In genomic region chr1:9720785-9721605, GRCh38 we compare ENCODE assay signal across 17 cellular contexts.
A peak's percentile ranks its signal among the peaks of the same experiment; 100 is the strongest.
DNase-seq lines count a peak whose midpoint lies in the region; ATAC-seq lines count a peak whose summit lies in the region.
"Had no signal": no experiment of that assay in that cellular context is flagged by ENCODE, and none has a peak within 500 bp of the region (broad histone marks: within the 10 kb centered on the region; RNA-seq: fewer than 3 reads in every experiment).

No MANE protein-coding gene starts in this region.

- H2BK15ac ChIP-seq in neuronal stem cell (ENCODE audit: low read length) = peak overlapping the region; percentile 93

- peak overlapping the region; percentile 60 for H3K23ac ChIP-seq in neuronal stem cell (ENCODE audit: low read depth, low read length, poor library complexity)

- no peak overlapping the region for H3K4me3 ChIP-seq in neuronal stem cell (ENCODE audit: low read length in 2 of 2)
- H3K4me3 ChIP-seq: ascending aorta, gastrocnemius medialis, lower lobe of right lung, thoracic aorta had no signal

- no peaks in the 10 kb centered on the region for H3K36me3 ChIP-seq in neuronal stem cell (replicated peaks in 1 of 2; ENCODE audit: control insufficient read depth in 2 of 2, insufficient read depth in 2 of 2, low read length in 2 of 2)
- H3K36me3 ChIP-seq: gastrocnemius medialis had no signal

- H3K27ac Mint-ChIP-seq in T-helper 2 cell treated with Interferon-gamma antibody and Interleukin-4, amounts not matched to agents 5 μg/mL and 100 μg/mL, for 36 hours = peak overlapping the region; percentile 36
- H3K27ac Mint-ChIP-seq in activated naive CD8-positive, alpha-beta T cell treated with anti-CD3 and anti-CD28 coated beads for 36 hours = peak overlapping the region; percentile 72
- H3K27ac Mint-ChIP-seq: activated T-helper 2 cell treated with anti-CD3 and anti-CD28 coated beads, Interferon-gamma antibody, Interleukin-2, Interleukin-4, amounts not matched to agents 10 μg/mL and 5 μg/mL and 100 μg/mL, durations not matched to agents 14 hours and 24 hours and 36 hours had no signal

- peaks cover 78% of the 10 kb centered on the region for H3K36me3 Mint-ChIP-seq in T-helper 2 cell treated with Interferon-gamma antibody and Interleukin-4, amounts not matched to agents 5 μg/mL and 100 μg/mL, for 36 hours (ENCODE audit: low read depth)
- peaks cover 74% of the 10 kb centered on the region for H3K36me3 Mint-ChIP-seq in activated naive CD8-positive, alpha-beta T cell treated with anti-CD3 and anti-CD28 coated beads for 36 hours

- no peak overlapping the region for H3K27ac ChIP-seq in neuronal stem cell (replicated peaks; ENCODE audit: low read length)
- H3K27ac ChIP-seq: ascending aorta, C4-2B, gastrocnemius medialis, lower lobe of right lung, thoracic aorta had no signal

- H3K4me2 ChIP-seq in neuronal stem cell (ENCODE audit: insufficient read depth, low read length, poor library complexity, severe bottlenecking) = no peak overlapping the region

- H3K27me3 Mint-ChIP-seq in T-helper 2 cell treated with Interferon-gamma antibody and Interleukin-4, amounts not matched to agents 5 μg/mL and 100 μg/mL, for 36 hours (ENCODE audit: low read depth) = no peaks in the 10 kb centered on the region
- H3K27me3 Mint-ChIP-seq in activated naive CD8-positive, alpha-beta T cell treated with anti-CD3 and anti-CD28 coated beads for 36 hours = peaks cover 6% of the 10 kb centered on the region

- H4K8ac ChIP-seq in neuronal stem cell (ENCODE audit: low read depth, low read length) = peak overlapping the region; percentile 95

- H2AK5ac ChIP-seq in neuronal stem cell (ENCODE audit: low read depth, low read length) = peak overlapping the region; percentile 95

- DNase-seq in T-helper 2 cell treated with Interferon-gamma antibody and Interleukin-4, amounts not matched to agents 5 μg/mL and 100 μg/mL, for 36 hours (ENCODE audit: low spot score) = no peak
- DNase-seq in T-helper 2 cell (no peak), HT-29 (ENCODE audit: low spot score) (peak; percentile 41), neuronal stem cell (ENCODE audit: low spot score) (no peak)
- DNase-seq in activated naive CD8-positive, alpha-beta T cell treated with anti-CD3 and anti-CD28 coated beads for 36 hours = no peak
- DNase-seq: gastrocnemius medialis, HCEC 1CT, lower lobe of right lung, NCI-H2081 treated with DMSO at 0.1 percent for 48 hours had no signal

- no CpG with 5 or more reads among the region's 34 CpGs for WGBS in neuronal stem cell (ENCODE audit: extremely low coverage in 2 of 2, insufficient read length in 2 of 2, insufficient replicate concordance in 1 of 2), 2 donors

- H3K27me3 ChIP-seq in neuronal stem cell (ENCODE audit: control insufficient read depth in 3 of 3, insufficient read depth in 3 of 3, low read depth in 1 of 3, low read length in 3 of 3) = no peaks in the 10 kb centered on the region
- H3K27me3 ChIP-seq: ascending aorta, gastrocnemius medialis had no signal

- H3K14ac ChIP-seq in neuronal stem cell (ENCODE audit: low read length) = peak overlapping the region; percentile 1

- no peak overlapping the region for H3K9ac ChIP-seq in neuronal stem cell (ENCODE audit: low read depth, low read length, poor library complexity)

- H2BK120ac ChIP-seq in neuronal stem cell (ENCODE audit: low read depth, low read length) = peak overlapping the region; percentile 64

- peaks cover 4% of the 10 kb centered on the region for H3K9me3 Mint-ChIP-seq in T-helper 2 cell treated with Interferon-gamma antibody and Interleukin-4, amounts not matched to agents 5 μg/mL and 100 μg/mL, for 36 hours
- peaks cover 4% of the 10 kb centered on the region for H3K9me3 Mint-ChIP-seq in activated naive CD8-positive, alpha-beta T cell treated with anti-CD3 and anti-CD28 coated beads for 36 hours

- no peak overlapping the region for H2BK5ac ChIP-seq in neuronal stem cell (ENCODE audit: low read length)

- H3K4me3 Mint-ChIP-seq in T-helper 2 cell treated with Interferon-gamma antibody and Interleukin-4, amounts not matched to agents 5 μg/mL and 100 μg/mL, for 36 hours = no peak overlapping the region
- H3K4me3 Mint-ChIP-seq in activated naive CD8-positive, alpha-beta T cell treated with anti-CD3 and anti-CD28 coated beads for 36 hours = peak overlapping the region; percentile 65
- H3K4me3 Mint-ChIP-seq: neural crest cell had no signal

- H4K91ac ChIP-seq in neuronal stem cell (ENCODE audit: low read depth, low read length, poor library complexity) = peak overlapping the region; percentile 97

- peak overlapping the region; percentile 73 for H2BK12ac ChIP-seq in neuronal stem cell (ENCODE audit: low read length)

- H3K4me1 ChIP-seq in neuronal stem cell (ENCODE audit: control insufficient read depth in 2 of 2, insufficient read depth in 1 of 2, low read depth in 1 of 2, low read length in 2 of 2) = peaks cover 5% of the 10 kb centered on the region in 2 donors

- H3K79me1 ChIP-seq in neuronal stem cell (ENCODE audit: low read depth, low read length) = no peaks in the 10 kb centered on the region

- ATAC-seq in HG02884 (IDR thresholded peaks at IDR 0.05; ENCODE audit: unreplicated experiment) = no peak
- ATAC-seq in GM21786 (IDR thresholded peaks at IDR 0.05; ENCODE audit: unreplicated experiment) = no peak
- ATAC-seq in GM18870 (IDR thresholded peaks at IDR 0.05; ENCODE audit: unreplicated experiment) = no peak
- ATAC-seq: gastrocnemius medialis had no signal

- H2AFZ ChIP-seq in neuronal stem cell (ENCODE audit: low read length) = peak overlapping the region; percentile 83

- no peak overlapping the region for H3K4ac ChIP-seq in neuronal stem cell (ENCODE audit: low read length)

- H3K9me3 ChIP-seq in neuronal stem cell (replicated peaks in 1 of 2; ENCODE audit: control insufficient read depth in 2 of 2, insufficient read depth in 1 of 2, low read depth in 1 of 2, low read length in 2 of 2) = peaks cover 0 to 2% of the 10 kb centered on the region in 2 donors
- H3K9me3 ChIP-seq: gastrocnemius medialis had no signal

- H3K18ac ChIP-seq in neuronal stem cell (ENCODE audit: low read length) = no peak overlapping the region

- peaks cover 30% of the 10 kb centered on the region for H3K4me1 Mint-ChIP-seq in T-helper 2 cell treated with Interferon-gamma antibody and Interleukin-4, amounts not matched to agents 5 μg/mL and 100 μg/mL, for 36 hours (ENCODE audit: low read depth)
- H3K4me1 Mint-ChIP-seq in activated naive CD8-positive, alpha-beta T cell treated with anti-CD3 and anti-CD28 coated beads for 36 hours = peaks cover 47% of the 10 kb centered on the region
